18 cellular contexts compared by ENCODE assay signal in the genomic region with DNA sequence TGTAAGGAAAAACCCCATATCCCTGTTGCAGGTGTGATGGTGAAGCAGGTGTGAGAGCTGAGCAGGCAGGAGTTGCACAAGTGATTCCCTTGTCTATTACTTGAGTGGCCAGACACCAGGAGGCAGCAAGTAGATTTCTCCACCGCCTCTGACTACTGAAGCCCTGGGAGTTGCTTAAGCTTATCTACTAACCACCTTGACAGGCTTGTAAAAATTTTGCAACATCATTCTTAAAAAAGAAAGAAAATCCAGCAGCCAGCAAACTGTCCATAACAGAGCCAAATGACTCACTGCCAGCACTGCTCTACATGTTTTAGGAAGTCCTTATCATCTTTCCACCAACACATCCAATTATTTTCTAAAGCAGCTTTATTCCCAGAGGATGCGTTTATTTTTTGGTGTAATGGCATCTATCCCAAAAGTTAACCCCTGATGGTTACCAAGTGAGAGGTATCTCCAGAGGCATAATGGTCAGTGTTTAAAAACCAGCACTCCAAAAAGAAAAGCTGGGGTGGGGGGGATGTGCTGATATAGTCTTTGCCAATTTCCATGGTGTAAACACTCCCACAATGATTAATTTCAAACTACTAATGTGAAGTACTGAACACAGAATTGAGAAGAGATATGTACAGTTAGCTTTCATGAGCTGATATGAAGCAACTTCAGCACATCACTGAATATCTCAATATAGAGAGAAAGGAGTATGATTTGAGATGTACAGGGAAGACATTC. TPM values are rescaled to one million over a fixed set of nuclear protein-coding genes. Genes with fewer than 3 reads are reported as not detected.
DNase-seq lines count a peak whose midpoint lies in the region; ATAC-seq, FAIRE-seq and TF ChIP-seq lines count a peak whose summit lies in the region.
"Had no signal": no experiment of that assay in that cellular context is flagged by ENCODE, and none has a peak within 500 bp of the region (broad histone marks: within the 10 kb centered on the region; RNA-seq: fewer than 3 reads in every experiment).

No MANE protein-coding gene starts in this region.

- H3K36me3 ChIP-seq in bronchial epithelial cell (ENCODE audit: control insufficient read depth, insufficient read depth, low read length): no peaks in the 10 kb centered on the region

- H3K9me3 Mint-ChIP-seq in T-helper 2 cell treated with Interferon-gamma antibody and Interleukin-4, amounts not matched to agents 5 μg/mL and 100 μg/mL, for 36 hours: no peaks in the 10 kb centered on the region
- H3K9me3 Mint-ChIP-seq in osteocyte (ENCODE audit: unreplicated experiment): no peaks in the 10 kb centered on the region

- no peak overlapping the region for H3K27ac Mint-ChIP-seq in T-helper 2 cell treated with Interferon-gamma antibody and Interleukin-4, amounts not matched to agents 5 μg/mL and 100 μg/mL, for 36 hours
- H3K27ac Mint-ChIP-seq in osteocyte (ENCODE audit: unreplicated experiment): no peak overlapping the region
- H3K27ac Mint-ChIP-seq: natural killer cell had no signal

- H3K27me3 ChIP-seq in bronchial epithelial cell (ENCODE audit: control insufficient read depth, insufficient read depth, low read length): no peaks in the 10 kb centered on the region

- H3K4me3 ChIP-seq in NB4 (ENCODE audit: low read depth, low read length) (no peak overlapping the region), bronchial epithelial cell (ENCODE audit: low read depth, low read length) (no peak overlapping the region)

- DNase-seq in ELR (ENCODE audit: low read depth) (peak; percentile 15), NB4 (ENCODE audit: low read depth) (peak; percentile 78), bronchial epithelial cell (ENCODE audit: low read depth) (peak; percentile 72), omental fat pad (ENCODE audit: low spot score) (no peak), AML-193 (lab: John Stamatoyannopoulos, UW) (no peak), osteocyte (ENCODE audit: extremely low spot score, unreplicated experiment) (no peak)
- DNase-seq in T-helper 2 cell treated with Interferon-gamma antibody and Interleukin-4, amounts not matched to agents 5 μg/mL and 100 μg/mL, for 36 hours (ENCODE audit: low spot score): no peak
- DNase-seq: activated CD4-positive, alpha-beta T cell treated with anti-CD3 and anti-CD28 coated beads, Interleukin-2, amount 50 U/mL, for 48 hours; activated effector memory CD4-positive, alpha-beta T cell treated with Interleukin-2 at 50 U/mL for 16 hours; erythroblast; islet precursor cell; KBM-7; natural killer cell; substantia nigra had no signal

- no peak for FAIRE-seq in bronchial epithelial cell (lab: Jason Lieb, UNC)
- FAIRE-seq: D721Med had no signal

- no peak for TF ChIP-seq POLR2A in NB4 (IDR thresholded peaks at IDR 0.05; ENCODE audit: extremely low read depth, insufficient read length)

- H3K4me3 Mint-ChIP-seq in T-helper 2 cell treated with Interferon-gamma antibody and Interleukin-4, amounts not matched to agents 5 μg/mL and 100 μg/mL, for 36 hours: no peak overlapping the region
- H3K4me3 Mint-ChIP-seq in osteocyte (ENCODE audit: unreplicated experiment): no peak overlapping the region
- H3K4me3 Mint-ChIP-seq: natural killer cell had no signal

- TF ChIP-seq CTCF in NB4 (IDR thresholded peaks at IDR 0.05; ENCODE audit: low read depth, low read length) (no peak), bronchial epithelial cell (IDR thresholded peaks at IDR 0.05; ENCODE audit: insufficient read depth, low read length, severe bottlenecking) (peak; percentile 34), omental fat pad (IDR thresholded peaks at IDR 0.05) (no peak), osteocyte (IDR thresholded peaks at IDR 0.05) (no peak)

- no peaks in the 10 kb centered on the region for H3K27me3 Mint-ChIP-seq in T-helper 2 cell treated with Interferon-gamma antibody and Interleukin-4, amounts not matched to agents 5 μg/mL and 100 μg/mL, for 36 hours (ENCODE audit: low read depth)
- H3K27me3 Mint-ChIP-seq in osteocyte (ENCODE audit: unreplicated experiment): peaks cover 47% of the 10 kb centered on the region

- H3K4me1 Mint-ChIP-seq in T-helper 2 cell treated with Interferon-gamma antibody and Interleukin-4, amounts not matched to agents 5 μg/mL and 100 μg/mL, for 36 hours (ENCODE audit: low read depth): no peaks in the 10 kb centered on the region
- no peaks in the 10 kb centered on the region for H3K4me1 Mint-ChIP-seq in osteocyte (ENCODE audit: unreplicated experiment)
- H3K4me1 Mint-ChIP-seq: natural killer cell had no signal

- no peaks in the 10 kb centered on the region for H3K36me3 Mint-ChIP-seq in T-helper 2 cell treated with Interferon-gamma antibody and Interleukin-4, amounts not matched to agents 5 μg/mL and 100 μg/mL, for 36 hours (ENCODE audit: low read depth)
- H3K36me3 Mint-ChIP-seq in osteocyte (ENCODE audit: unreplicated experiment): no peaks in the 10 kb centered on the region
- H3K36me3 Mint-ChIP-seq: natural killer cell had no signal

- peak; percentile 96 for ATAC-seq in omental fat pad (ENCODE audit: low FRiP score)
- ATAC-seq: natural killer cell, Panc1, sciatic nerve had no signal

RNA-seq across cellular contexts. Expression of gene GPR39, which starts 16.3 kb away (rescaled TPM):
- total RNA-seq in bronchial epithelial cell (7.1 and 10.0 TPM in 2 replicates), omental fat pad (not detected), osteocyte (0.21 and 0.42 TPM in 2 replicates)
- total RNA-seq: natural killer cell; T-helper 2 cell treated with Interferon-gamma antibody and Interleukin-4, amounts not matched to agents 100 ng/mL and 5 ng/mL, for 36 hours had no signal

Comparison
In these comparisons a context has a peak if more than half of its experiments do, and no peak if none do; other contexts are left out.
1. DNase-seq: peak in ELR (single experiment), NB4 (single experiment) and bronchial epithelial cell (single experiment); none in omental fat pad (single experiment), AML-193 (0 of 2), T-helper 2 cell treated with Interferon-gamma antibody and Interleukin-4, amounts not matched to agents 5 μg/mL and 100 μg/mL, for 36 hours (single experiment) and osteocyte (single experiment).